8 cellular contexts compared by ENCODE assay signal in genomic region chr2:227106845-227107759, GRCh38. TPM values are rescaled to one million over a fixed set of nuclear protein-coding genes. Genes with fewer than 3 reads are reported as not detected.
DNase-seq lines count a peak whose midpoint lies in the region; ATAC-seq and TF ChIP-seq lines count a peak whose summit lies in the region.

No MANE protein-coding gene starts in this region.

- no peak for TF ChIP-seq POLR2A in prostate gland (IDR thresholded peaks at IDR 0.05)

- no peaks in the 10 kb centered on the region for H3K4me1 ChIP-seq in prostate gland (replicated peaks)

- H3K9me3 ChIP-seq in prostate gland: no peaks in the 10 kb centered on the region

- peak; percentile 78 for ATAC-seq in HG03175 (IDR thresholded peaks at IDR 0.05; ENCODE audit: unreplicated experiment)

- in situ Hi-C loops in ACHN (cut with HindIII; ENCODE audit: low pct_ligation_motif_present, low pct_unique_long_range_greater_than_20kb, low sequenced_read_pairs): no loop called here

- no peaks in the 10 kb centered on the region for H3K36me3 ChIP-seq in prostate gland

- 73% methylated on average over 9 of the region's 9 CpGs for WGBS in prostate gland

- H3K4me3 ChIP-seq in prostate gland: no peak overlapping the region

- no peak overlapping the region for H3K27ac ChIP-seq in prostate gland

- intact Hi-C loops in prostate gland (cut with DNase I): no loop called here

- H3K27me3 ChIP-seq in prostate gland (replicated peaks; ENCODE audit: insufficient read depth): no peaks in the 10 kb centered on the region

- TF ChIP-seq CTCF in GM12874 (IDR thresholded peaks at IDR 0.05; ENCODE audit: insufficient read depth, low read depth, low read length) (peak; percentile 67), prostate gland (IDR thresholded peaks at IDR 0.05) (peak; percentile 23 to 57 (median 52))

- DNase-seq in ACHN: peak; percentile 60
- peak; percentile 71 for DNase-seq in NCI-H69 (lab: John Stamatoyannopoulos, UW)
- peak; percentile 6 for DNase-seq in activated T-cell treated with anti-CD3 and anti-CD28 coated beads for 4 hours
- peak; percentile 58 for DNase-seq in glomerular visceral epithelial cell (ENCODE audit: extremely low spot score)
- DNase-seq in prostate gland (ENCODE audit: low spot score): peak; percentile 38
- no peak for DNase-seq in stimulated activated naive CD4-positive, alpha-beta T cell treated with Interleukin-2 at 50 U/mL for 16 hours (lab: John Stamatoyannopoulos, UW)

RNA-seq across cellular contexts. Expression of gene COL4A4, which starts 56.9 kb away (rescaled TPM):
- 1 to 10 TPM; 3.0 to 6.1 TPM for total RNA-seq in prostate gland

RNA-seq across cellular contexts. Expression of gene COL4A3, which starts 57.3 kb away (rescaled TPM):
- 1 to 10 TPM; 3.5 to 7.0 TPM for total RNA-seq in prostate gland
